Comparison of ENCODE assay signal across 12 cellular contexts in the genomic region with DNA sequence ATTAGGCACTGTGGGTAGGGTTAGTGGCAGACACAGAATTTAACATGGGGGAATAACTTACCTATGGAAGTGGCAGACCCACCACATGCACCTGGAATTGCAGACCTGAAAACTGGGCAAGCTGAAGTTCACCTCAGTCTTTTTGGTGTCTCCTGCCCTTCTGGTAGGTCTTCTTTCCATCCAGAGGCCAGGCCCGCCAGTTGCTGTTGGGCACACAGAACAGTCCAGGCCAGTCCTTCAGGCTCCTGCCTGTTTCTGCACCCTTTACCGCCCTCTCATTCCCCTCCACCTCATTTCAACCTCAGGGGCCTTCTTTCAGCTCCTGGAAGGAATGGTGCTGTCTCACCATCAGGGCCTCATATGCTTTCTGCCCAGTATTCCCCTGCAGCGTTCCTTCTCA.
DNase-seq lines count a peak whose midpoint lies in the region; ATAC-seq and TF ChIP-seq lines count a peak whose summit lies in the region.
"Had no signal": no experiment of that assay in that cellular context is flagged by ENCODE, and none has a peak within 500 bp of the region (broad histone marks: within the 10 kb centered on the region; RNA-seq: fewer than 3 reads in every experiment).

No MANE protein-coding gene starts in this region.

- TF ChIP-seq POLR2A in body of pancreas (IDR thresholded peaks at IDR 0.05), result no peak

- no peaks in the 10 kb centered on the region for H3K27me3 ChIP-seq in body of pancreas
- H3K27me3 ChIP-seq: BE2C had no signal

- H3K4me1 Mint-ChIP-seq in activated CD4-positive, alpha-beta T cell treated with anti-CD3 and anti-CD28 coated beads, Interleukin-2, amount 10 ng/mL, durations not matched to agents 24 days and 14 days, result no peaks in the 10 kb centered on the region
- H3K4me1 Mint-ChIP-seq in activated CD4-positive, alpha-beta T cell treated with anti-CD3 and anti-CD28 coated beads, Interleukin-2, amount 10 ng/mL, durations not matched to agents 7 days and 5 days, result no peaks in the 10 kb centered on the region
- H3K4me1 Mint-ChIP-seq in nephron progenitor cell, result peaks cover 72% of the 10 kb centered on the region
- H3K4me1 Mint-ChIP-seq: CD4-positive, alpha-beta memory T cell had no signal

- H3K27me3 Mint-ChIP-seq in activated CD4-positive, alpha-beta T cell treated with anti-CD3 and anti-CD28 coated beads, Interleukin-2, amount 10 ng/mL, durations not matched to agents 24 days and 14 days, result no peaks in the 10 kb centered on the region
- H3K27me3 Mint-ChIP-seq in activated CD4-positive, alpha-beta T cell treated with anti-CD3 and anti-CD28 coated beads, Interleukin-2, amount 10 ng/mL, durations not matched to agents 7 days and 5 days, result no peaks in the 10 kb centered on the region
- H3K27me3 Mint-ChIP-seq in nephron progenitor cell (ENCODE audit: low read depth, poor library complexity), result peaks cover 18% of the 10 kb centered on the region
- H3K27me3 Mint-ChIP-seq: CD4-positive, alpha-beta memory T cell had no signal

- ATAC-seq in body of pancreas, result no peak
- ATAC-seq in HG02938 (IDR thresholded peaks at IDR 0.05; ENCODE audit: unreplicated experiment), result no peak
- ATAC-seq: HCT116 had no signal

- intact Hi-C loops in activated CD4-positive, alpha-beta T cell treated with anti-CD3 and anti-CD28 coated beads, Interleukin-2, amount 10 ng/mL, durations not matched to agents 24 days and 14 days (cut with micrococcal nuclease), result no loop called here
- intact Hi-C loops in body of pancreas (cut with DNase I), result no loop called here

- peak overlapping the region; percentile 91 to 95 (median 92) for H3K27ac ChIP-seq in body of pancreas
- H3K27ac ChIP-seq: C4-2B had no signal

- peaks cover 91% of the 10 kb centered on the region for H3K4me1 ChIP-seq in body of pancreas
- H3K4me1 ChIP-seq: BE2C had no signal

- H3K9me3 ChIP-seq in body of pancreas, result no peaks in the 10 kb centered on the region
- H3K9me3 ChIP-seq: BE2C had no signal

- no peaks in the 10 kb centered on the region for H3K36me3 ChIP-seq in body of pancreas (replicated peaks in 1 of 2; ENCODE audit: insufficient read depth in 1 of 2, low read depth in 2 of 2)
- H3K36me3 ChIP-seq: BE2C had no signal

- TF ChIP-seq CTCF in body of pancreas (IDR thresholded peaks at IDR 0.05) (peak in 1 of 7 experiments; percentile 7), nephron progenitor cell (IDR thresholded peaks at IDR 0.05) (no peak)

- no peak overlapping the region for H3K27ac Mint-ChIP-seq in activated CD4-positive, alpha-beta T cell treated with anti-CD3 and anti-CD28 coated beads, Interleukin-2, amount 10 ng/mL, durations not matched to agents 24 days and 14 days
- no peak overlapping the region for H3K27ac Mint-ChIP-seq in activated CD4-positive, alpha-beta T cell treated with anti-CD3 and anti-CD28 coated beads, Interleukin-2, amount 10 ng/mL, durations not matched to agents 7 days and 5 days
- H3K27ac Mint-ChIP-seq in nephron progenitor cell, result peak overlapping the region; percentile 83
- H3K27ac Mint-ChIP-seq: CD4-positive, alpha-beta memory T cell had no signal

- WGBS in body of pancreas, 2 donors, result 33 to 37% methylated on average over 3 of the region's 3 CpGs

- POLR2A ChIA-PET in activated CD4-positive, alpha-beta T cell treated with anti-CD3 and anti-CD28 coated beads, Interleukin-2, amount 10 ng/mL, durations not matched to agents 7 days and 5 days (lab: Charles Lee), result no interaction called here

- CTCF ChIA-PET in activated CD4-positive, alpha-beta T cell treated with anti-CD3 and anti-CD28 coated beads, Interleukin-2, amount 10 ng/mL, durations not matched to agents 7 days and 5 days (lab: Charles Lee), result no interaction called here

- no peak overlapping the region for H3K4me3 Mint-ChIP-seq in activated CD4-positive, alpha-beta T cell treated with anti-CD3 and anti-CD28 coated beads, Interleukin-2, amount 10 ng/mL, durations not matched to agents 24 days and 14 days
- no peak overlapping the region for H3K4me3 Mint-ChIP-seq in activated CD4-positive, alpha-beta T cell treated with anti-CD3 and anti-CD28 coated beads, Interleukin-2, amount 10 ng/mL, durations not matched to agents 7 days and 5 days
- no peak overlapping the region for H3K4me3 Mint-ChIP-seq in nephron progenitor cell
- H3K4me3 Mint-ChIP-seq: CD4-positive, alpha-beta memory T cell had no signal

- H3K4me3 ChIP-seq in body of pancreas, result no peak overlapping the region

- peak; percentile 20 for DNase-seq in activated CD4-positive, alpha-beta T cell treated with anti-CD3 and anti-CD28 coated beads, Interleukin-2, amount 10 ng/mL, durations not matched to agents 24 days and 14 days
- DNase-seq in activated CD4-positive, alpha-beta T cell treated with anti-CD3 and anti-CD28 coated beads, Interleukin-2, amount 10 ng/mL, durations not matched to agents 7 days and 5 days, result no peak
- DNase-seq in body of pancreas, result peak in 3 of 4 donors; percentile 20 to 52 (median 35)
- DNase-seq in nephron progenitor cell, result peak; percentile 9
- DNase-seq in mesenteric fat pad (ENCODE audit: low spot score), result no peak
- no peak for DNase-seq in NCI-H2107 (lab: John Stamatoyannopoulos, UW)
- DNase-seq: BE2C; CD4-positive, alpha-beta memory T cell; GF-D8 had no signal

- no peaks in the 10 kb centered on the region for H3K9me3 Mint-ChIP-seq in activated CD4-positive, alpha-beta T cell treated with anti-CD3 and anti-CD28 coated beads, Interleukin-2, amount 10 ng/mL, durations not matched to agents 24 days and 14 days
- peaks cover 1% of the 10 kb centered on the region for H3K9me3 Mint-ChIP-seq in activated CD4-positive, alpha-beta T cell treated with anti-CD3 and anti-CD28 coated beads, Interleukin-2, amount 10 ng/mL, durations not matched to agents 7 days and 5 days
- H3K9me3 Mint-ChIP-seq in nephron progenitor cell, result no peaks in the 10 kb centered on the region

- no peaks in the 10 kb centered on the region for H3K36me3 Mint-ChIP-seq in activated CD4-positive, alpha-beta T cell treated with anti-CD3 and anti-CD28 coated beads, Interleukin-2, amount 10 ng/mL, durations not matched to agents 24 days and 14 days (ENCODE audit: low read depth)
- H3K36me3 Mint-ChIP-seq in activated CD4-positive, alpha-beta T cell treated with anti-CD3 and anti-CD28 coated beads, Interleukin-2, amount 10 ng/mL, durations not matched to agents 7 days and 5 days (ENCODE audit: low read depth), result no peaks in the 10 kb centered on the region
- H3K36me3 Mint-ChIP-seq in nephron progenitor cell (ENCODE audit: low read depth), result no peaks in the 10 kb centered on the region
- H3K36me3 Mint-ChIP-seq: CD4-positive, alpha-beta memory T cell had no signal

Comparison
In these comparisons a context has a peak if more than half of its experiments do, and no peak if none do; other contexts are left out.
1. DNase-seq: peak in activated CD4-positive, alpha-beta T cell treated with anti-CD3 and anti-CD28 coated beads, Interleukin-2, amount 10 ng/mL, durations not matched to agents 24 days and 14 days (single experiment), body of pancreas (3 of 4) and nephron progenitor cell (single experiment); none in activated CD4-positive, alpha-beta T cell treated with anti-CD3 and anti-CD28 coated beads, Interleukin-2, amount 10 ng/mL, durations not matched to agents 7 days and 5 days (single experiment), mesenteric fat pad (single experiment) and NCI-H2107 (single experiment).